Comparison of ENCODE assay signal across 1 cellular context in genomic region chr3:52299815-52300611, GRCh38.
TF ChIP-seq lines count a peak whose summit lies in the region.

No MANE protein-coding gene starts in this region.

TF ChIP-seq in K562, 482 proteins besides CTCF, POLR2A, EP300 and RAD21 (continued from another document):
- TF ChIP-seq CLOCK (CRISPR knock-in tag; IDR thresholded peaks at IDR 0.05; ENCODE audit: borderline replicate concordance) (no peak), POU5F1 (IDR thresholded peaks at IDR 0.05; ENCODE audit: borderline replicate concordance, low read depth, low read length, partially characterized antibody) (no peak), TARDBP (IDR thresholded peaks at IDR 0.05) (peak; percentile 23; the same call in 1 of the 2 replicates), CBFB (CRISPR knock-in tag; IDR thresholded peaks at IDR 0.05) (no peak), ZNF75A (CRISPR knock-in tag; IDR thresholded peaks at IDR 0.05) (no peak), ZNF639 (CRISPR knock-in tag; conservative IDR thresholded peaks at IDR 0.05 in 1 of 2, IDR thresholded peaks at IDR 0.05 in 1 of 2) (peak in 1 of 2 experiments; percentile 79; a peak in 1 of 4 replicates), LEF1 (IDR thresholded peaks at IDR 0.05) (0 out of 2 replicates have a peak, but pooled peaks have one; percentile 24), NCOR1 (IDR thresholded peaks at IDR 0.05) (peak; percentile 80), ARID2 (IDR thresholded peaks at IDR 0.05) (no peak), IFI16 (CRISPR knock-in tag; IDR thresholded peaks at IDR 0.05) (no peak), ZNF507 (tag; conservative IDR thresholded peaks at IDR 0.05) (no peak), ZNF668 (CRISPR knock-in tag; IDR thresholded peaks at IDR 0.05) (no peak), ZNF263 (CRISPR knock-in tag; IDR thresholded peaks at IDR 0.05; ENCODE audit: borderline replicate concordance) (peak; percentile 82), HEY1 (CRISPR knock-in tag; IDR thresholded peaks at IDR 0.05; ENCODE audit: borderline replicate concordance) (no peak), ZNF41 (CRISPR knock-in tag; conservative IDR thresholded peaks at IDR 0.05) (no peak), ZBTB8A (IDR thresholded peaks at IDR 0.05; ENCODE audit: partially characterized antibody) (no peak), MYBL2 (IDR thresholded peaks at IDR 0.05; ENCODE audit: low read depth) (no peak), MYBL2 (CRISPR knock-in tag; IDR thresholded peaks at IDR 0.05; ENCODE audit: borderline replicate concordance) (no peak), ZNF311 (CRISPR knock-in tag; IDR thresholded peaks at IDR 0.05) (no peak), HNRNPK (IDR thresholded peaks at IDR 0.05; ENCODE audit: low read depth, low read length, poor library complexity, severe bottlenecking) (no peak), RBM17 (IDR thresholded peaks at IDR 0.05; ENCODE audit: borderline replicate concordance, low read depth, low read length) (no peak), NRF1 (conservative IDR thresholded peaks at IDR 0.05 in 1 of 2, IDR thresholded peaks at IDR 0.05 in 1 of 2) (peak; percentile 59 to 66), HSF4 (CRISPR knock-in tag; IDR thresholded peaks at IDR 0.05; ENCODE audit: borderline replicate concordance) (no peak), RBM22 (IDR thresholded peaks at IDR 0.05; ENCODE audit: low read depth, low read length, poor library complexity, severe bottlenecking) (no peak), STAT5A (IDR thresholded peaks at IDR 0.05; ENCODE audit: borderline replicate concordance, low read length) (no peak; the same call in 1 of the 2 replicates), PHTF2 (CRISPR knock-in tag; IDR thresholded peaks at IDR 0.05) (no peak), E2F3 (CRISPR knock-in tag; IDR thresholded peaks at IDR 0.05) (no peak), SMARCC2 (IDR thresholded peaks at IDR 0.05; ENCODE audit: low read depth) (peak; percentile 64; the same call in 1 of the 2 replicates), ZNF133 (CRISPR knock-in tag; IDR thresholded peaks at IDR 0.05) (no peak), NR2F6 (CRISPR knock-in tag; IDR thresholded peaks at IDR 0.05) (no peak), ZBTB49 (CRISPR knock-in tag; IDR thresholded peaks at IDR 0.05; ENCODE audit: borderline replicate concordance) (no peak), CBX1 (IDR thresholded peaks at IDR 0.05; ENCODE audit: low read depth) (no peak), NFIX (CRISPR knock-in tag; IDR thresholded peaks at IDR 0.05; ENCODE audit: low read depth) (no peak), POLR2H (tag; IDR thresholded peaks at IDR 0.05; ENCODE audit: low read depth) (no peak), KLF10 (CRISPR knock-in tag; IDR thresholded peaks at IDR 0.05) (no peak), ZC3H4 (CRISPR knock-in tag; IDR thresholded peaks at IDR 0.05; ENCODE audit: borderline replicate concordance) (no peak), ZFPM2 (CRISPR knock-in tag; IDR thresholded peaks at IDR 0.05) (no peak), RAD51 (IDR thresholded peaks at IDR 0.05; ENCODE audit: borderline replicate concordance, low read depth) (peak; percentile 39), SLC30A9 (CRISPR knock-in tag; IDR thresholded peaks at IDR 0.05) (no peak), KAT2B (IDR thresholded peaks at IDR 0.05; ENCODE audit: low read depth, low read length) (no peak), KLF6 (CRISPR knock-in tag; IDR thresholded peaks at IDR 0.05; ENCODE audit: borderline replicate concordance) (no peak), ASH1L (IDR thresholded peaks at IDR 0.05; ENCODE audit: borderline replicate concordance, low read depth, partially characterized antibody) (no peak), GATAD2A (IDR thresholded peaks at IDR 0.05) (0 out of 2 replicates have a peak, but pooled peaks have one; percentile 56), JUNB (CRISPR knock-in tag; conservative IDR thresholded peaks at IDR 0.05) (no peak), TAF1 (IDR thresholded peaks at IDR 0.05; ENCODE audit: control insufficient read depth, extremely low read depth, insufficient read depth, low read length, severe bottlenecking) (no peak), FOXA3 (CRISPR knock-in tag; conservative IDR thresholded peaks at IDR 0.05 in 1 of 2, IDR thresholded peaks at IDR 0.05 in 1 of 2) (no peak)
- TF ChIP-seq, protein P1, sequence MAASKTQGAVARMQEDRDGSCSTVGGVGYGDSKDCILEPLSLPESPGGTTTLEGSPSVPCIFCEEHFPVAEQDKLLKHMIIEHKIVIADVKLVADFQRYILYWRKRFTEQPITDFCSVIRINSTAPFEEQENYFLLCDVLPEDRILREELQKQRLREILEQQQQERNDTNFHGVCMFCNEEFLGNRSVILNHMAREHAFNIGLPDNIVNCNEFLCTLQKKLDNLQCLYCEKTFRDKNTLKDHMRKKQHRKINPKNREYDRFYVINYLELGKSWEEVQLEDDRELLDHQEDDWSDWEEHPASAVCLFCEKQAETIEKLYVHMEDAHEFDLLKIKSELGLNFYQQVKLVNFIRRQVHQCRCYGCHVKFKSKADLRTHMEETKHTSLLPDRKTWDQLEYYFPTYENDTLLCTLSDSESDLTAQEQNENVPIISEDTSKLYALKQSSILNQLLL (CRISPR knock-in tag; IDR thresholded peaks at IDR 0.05; ENCODE audit: borderline replicate concordance), result no peak
- TF ChIP-seq, protein P2, sequence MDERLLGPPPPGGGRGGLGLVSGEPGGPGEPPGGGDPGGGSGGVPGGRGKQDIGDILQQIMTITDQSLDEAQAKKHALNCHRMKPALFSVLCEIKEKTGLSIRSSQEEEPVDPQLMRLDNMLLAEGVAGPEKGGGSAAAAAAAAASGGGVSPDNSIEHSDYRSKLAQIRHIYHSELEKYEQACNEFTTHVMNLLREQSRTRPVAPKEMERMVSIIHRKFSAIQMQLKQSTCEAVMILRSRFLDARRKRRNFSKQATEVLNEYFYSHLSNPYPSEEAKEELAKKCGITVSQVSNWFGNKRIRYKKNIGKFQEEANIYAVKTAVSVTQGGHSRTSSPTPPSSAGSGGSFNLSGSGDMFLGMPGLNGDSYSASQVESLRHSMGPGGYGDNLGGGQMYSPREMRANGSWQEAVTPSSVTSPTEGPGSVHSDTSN (CRISPR knock-in tag; IDR thresholded peaks at IDR 0.05; ENCODE audit: low read depth), result no peak
- TF ChIP-seq, protein P2 (tag; conservative IDR thresholded peaks at IDR 0.05; ENCODE audit: low read depth), result no peak
- TF ChIP-seq, protein P3, sequence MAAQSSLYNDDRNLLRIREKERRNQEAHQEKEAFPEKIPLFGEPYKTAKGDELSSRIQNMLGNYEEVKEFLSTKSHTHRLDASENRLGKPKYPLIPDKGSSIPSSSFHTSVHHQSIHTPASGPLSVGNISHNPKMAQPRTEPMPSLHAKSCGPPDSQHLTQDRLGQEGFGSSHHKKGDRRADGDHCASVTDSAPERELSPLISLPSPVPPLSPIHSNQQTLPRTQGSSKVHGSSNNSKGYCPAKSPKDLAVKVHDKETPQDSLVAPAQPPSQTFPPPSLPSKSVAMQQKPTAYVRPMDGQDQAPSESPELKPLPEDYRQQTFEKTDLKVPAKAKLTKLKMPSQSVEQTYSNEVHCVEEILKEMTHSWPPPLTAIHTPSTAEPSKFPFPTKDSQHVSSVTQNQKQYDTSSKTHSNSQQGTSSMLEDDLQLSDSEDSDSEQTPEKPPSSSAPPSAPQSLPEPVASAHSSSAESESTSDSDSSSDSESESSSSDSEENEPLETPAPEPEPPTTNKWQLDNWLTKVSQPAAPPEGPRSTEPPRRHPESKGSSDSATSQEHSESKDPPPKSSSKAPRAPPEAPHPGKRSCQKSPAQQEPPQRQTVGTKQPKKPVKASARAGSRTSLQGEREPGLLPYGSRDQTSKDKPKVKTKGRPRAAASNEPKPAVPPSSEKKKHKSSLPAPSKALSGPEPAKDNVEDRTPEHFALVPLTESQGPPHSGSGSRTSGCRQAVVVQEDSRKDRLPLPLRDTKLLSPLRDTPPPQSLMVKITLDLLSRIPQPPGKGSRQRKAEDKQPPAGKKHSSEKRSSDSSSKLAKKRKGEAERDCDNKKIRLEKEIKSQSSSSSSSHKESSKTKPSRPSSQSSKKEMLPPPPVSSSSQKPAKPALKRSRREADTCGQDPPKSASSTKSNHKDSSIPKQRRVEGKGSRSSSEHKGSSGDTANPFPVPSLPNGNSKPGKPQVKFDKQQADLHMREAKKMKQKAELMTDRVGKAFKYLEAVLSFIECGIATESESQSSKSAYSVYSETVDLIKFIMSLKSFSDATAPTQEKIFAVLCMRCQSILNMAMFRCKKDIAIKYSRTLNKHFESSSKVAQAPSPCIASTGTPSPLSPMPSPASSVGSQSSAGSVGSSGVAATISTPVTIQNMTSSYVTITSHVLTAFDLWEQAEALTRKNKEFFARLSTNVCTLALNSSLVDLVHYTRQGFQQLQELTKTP (IDR thresholded peaks at IDR 0.05; ENCODE audit: low read depth in 1 of 2, partially characterized antibody in 2 of 2), result no peak
